ENCODE assay signal across 17 cellular contexts in the genomic region with DNA sequence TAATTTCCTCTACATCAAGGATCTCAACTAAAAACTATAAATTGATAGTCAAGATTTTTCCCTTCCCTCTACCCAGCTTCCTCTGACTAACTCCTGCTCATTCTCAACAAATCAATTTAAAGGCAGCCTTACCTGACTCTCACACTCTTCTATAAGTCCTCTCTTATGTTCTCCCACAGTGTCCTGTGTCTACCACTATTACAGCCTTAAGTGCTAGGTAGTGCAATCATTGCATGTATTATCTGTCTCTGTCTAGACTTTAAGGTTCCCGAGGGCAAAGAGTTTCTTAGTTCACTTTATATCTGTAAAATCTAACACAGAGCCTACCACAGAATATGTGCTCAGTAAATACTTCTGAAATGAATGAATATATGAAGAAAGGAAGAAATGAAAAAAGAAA.
"Had no signal": no experiment of that assay in that cellular context is flagged by ENCODE, and none has a peak within 500 bp of the region (broad histone marks: within the 10 kb centered on the region; RNA-seq: fewer than 3 reads in every experiment).

No MANE protein-coding gene starts in this region.

- DNase-seq: aorta; cortex of kidney; effector CD4-positive, alpha-beta T cell had no signal

- H3K36me3 ChIP-seq: brain microvascular endothelial cell, esophagus muscularis mucosa, thoracic aorta, upper lobe of left lung had no signal

- H3K4me3 Mint-ChIP-seq: activated CD4-positive, alpha-beta T cell treated with anti-CD3 and anti-CD28 coated beads, Interleukin-2, amount 10 ng/mL, durations not matched to agents 7 days and 5 days; activated CD8-positive, alpha-beta T cell treated with anti-CD3 and anti-CD28 coated beads, Interleukin-2, amount 10 ng/mL, durations not matched to agents 7 days and 5 days; activated T-cell treated with anti-CD3 and anti-CD28 coated beads, Interleukin-2, amount 50 U/mL, for 4 hours; central memory CD8-positive, alpha-beta T cell; mesothelial cell of epicardium; nephron; stimulated activated memory B cell treated with anti-CD40 and anti-IgM and Interleukin-4, amounts not matched to agents 10 μg/mL and 1 μg/mL and 100 μg/mL, for 72 hours had no signal

- H3K36me3 Mint-ChIP-seq: mesothelial cell of epicardium; stimulated activated memory B cell treated with anti-CD40 and anti-IgM and Interleukin-4, amounts not matched to agents 10 μg/mL and 1 μg/mL and 100 μg/mL, for 72 hours had no signal

- H3K9me3 ChIP-seq: esophagus muscularis mucosa, thoracic aorta, upper lobe of left lung had no signal

- H3K27ac Mint-ChIP-seq: activated CD4-positive, alpha-beta T cell treated with anti-CD3 and anti-CD28 coated beads, Interleukin-2, amount 10 ng/mL, durations not matched to agents 7 days and 5 days; activated CD8-positive, alpha-beta T cell treated with anti-CD3 and anti-CD28 coated beads, Interleukin-2, amount 10 ng/mL, durations not matched to agents 7 days and 5 days; mesothelial cell of epicardium; nephron; stimulated activated memory B cell treated with anti-CD40 and anti-IgM and Interleukin-4, amounts not matched to agents 10 μg/mL and 1 μg/mL and 100 μg/mL, for 72 hours had no signal

- H2AFZ ChIP-seq: parathyroid adenoma had no signal

- H3K4me1 Mint-ChIP-seq: central memory CD8-positive, alpha-beta T cell; nephron had no signal

- H3K79me2 ChIP-seq: parathyroid adenoma had no signal

- H3K4me1 ChIP-seq: parathyroid adenoma had no signal

- H3K27me3 ChIP-seq: brain microvascular endothelial cell, esophagus muscularis mucosa, upper lobe of left lung had no signal

- H3K27ac ChIP-seq: brain microvascular endothelial cell, esophagus muscularis mucosa, parathyroid adenoma, thoracic aorta, upper lobe of left lung had no signal

- H3K4me3 ChIP-seq: esophagus muscularis mucosa, lung, thoracic aorta, upper lobe of left lung had no signal

- ATAC-seq: activated CD8-positive, alpha-beta T cell treated with anti-CD3 and anti-CD28 coated beads, Interleukin-2, amount 10 ng/mL, durations not matched to agents 7 days and 5 days; sciatic nerve had no signal

- H3K9me3 Mint-ChIP-seq: activated CD4-positive, alpha-beta T cell treated with anti-CD3 and anti-CD28 coated beads, Interleukin-2, amount 10 ng/mL, durations not matched to agents 7 days and 5 days; activated T-cell treated with anti-CD3 and anti-CD28 coated beads, Interleukin-2, amount 50 U/mL, for 4 hours; central memory CD8-positive, alpha-beta T cell; nephron; stimulated activated memory B cell treated with anti-CD40 and anti-IgM and Interleukin-4, amounts not matched to agents 10 μg/mL and 1 μg/mL and 100 μg/mL, for 72 hours had no signal
